ENCODE assay signal across 21 cellular contexts in the genomic region with DNA sequence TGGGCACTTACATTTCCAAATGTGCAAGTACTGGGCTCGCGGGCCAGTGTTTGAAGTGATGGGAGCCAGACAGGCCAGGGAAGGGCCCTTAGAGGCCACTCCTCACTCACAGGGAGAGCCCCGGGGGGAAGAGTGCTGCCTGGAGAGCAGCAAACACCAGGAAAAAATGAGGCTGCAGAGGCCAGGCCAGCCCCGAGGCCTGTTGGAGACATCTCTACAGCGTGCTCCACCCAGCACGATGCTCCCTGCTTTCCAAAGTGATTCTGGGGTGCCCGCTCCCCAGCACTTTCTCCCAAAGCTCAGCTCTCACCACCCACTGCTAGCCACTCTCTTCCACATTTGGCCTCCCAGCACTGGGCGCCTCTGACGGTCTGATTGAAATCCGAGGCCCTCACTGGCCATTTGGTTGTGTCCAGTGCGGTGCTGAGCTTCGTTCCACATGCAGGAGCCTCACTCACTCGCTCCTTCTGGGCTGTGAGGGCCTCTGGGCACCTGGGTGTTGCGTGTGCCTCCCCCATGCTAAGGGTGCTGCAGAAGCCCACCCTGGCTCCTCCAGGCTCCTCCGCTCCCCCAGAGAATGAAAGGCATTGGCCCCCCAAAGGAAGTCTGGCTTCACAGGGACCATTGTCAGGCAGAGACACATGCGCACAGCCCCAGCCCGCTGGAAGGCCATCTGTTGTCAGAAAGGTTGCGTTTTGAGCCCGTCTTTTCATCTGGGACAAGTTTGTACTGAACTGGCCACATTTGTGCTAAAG.
DNase-seq lines count a peak whose midpoint lies in the region; ATAC-seq and TF ChIP-seq lines count a peak whose summit lies in the region.
"Had no signal": no experiment of that assay in that cellular context is flagged by ENCODE, and none has a peak within 500 bp of the region (broad histone marks: within the 10 kb centered on the region; RNA-seq: fewer than 3 reads in every experiment).

No MANE protein-coding gene starts in this region.

- H3K27me3 ChIP-seq in right atrium auricular region (no peaks in the 10 kb centered on the region), endodermal cell (ENCODE audit: control insufficient read depth, insufficient read depth, low read length, poor library complexity, severe bottlenecking) (no peaks in the 10 kb centered on the region), sigmoid colon (no peaks in the 10 kb centered on the region), transverse colon (no peaks in the 10 kb centered on the region)
- H3K27me3 ChIP-seq: BLaER1 treated with 17β-estradiol and CSF1 and Interleukin-3, amounts not matched to agents 10 nM and 100 nM; neutrophil; tibial nerve had no signal

- in situ Hi-C loops in transverse colon (cut with MboI; ENCODE audit: low pct_ligation_motif_present in 1 of 4, low pct_unique_long_range_greater_than_20kb in 1 of 4, low sequenced_read_pairs in 3 of 4), result no loop called here

- DNase-seq in right atrium auricular region (ENCODE audit: low spot score), result peak; percentile 46
- DNase-seq in Right ventricle myocardium superior, result no peak
- DNase-seq in endodermal cell, result peak; percentile 35
- peak; percentile 52 for DNase-seq in sigmoid colon
- DNase-seq in erythroblast (lab: John Stamatoyannopoulos, UW), result no peak
- no peak for DNase-seq in transverse colon
- DNase-seq in kidney glomerular epithelial cell (lab: John Stamatoyannopoulos, UW), result no peak
- DNase-seq: activated CD4-positive, alpha-beta T cell treated with anti-CD3 and anti-CD28 coated beads, Interleukin-2, amount 50 U/mL, for 48 hours; activated naive CD4-positive, alpha-beta T cell; activated T-cell treated with anti-CD3 and anti-CD28 coated beads, Interleukin-2, amount 50 U/mL, for 1 hour; Caco-2; Kasumi-1; NCI-H187 treated with DMSO at 0.1 percent for 48 hours; stimulated activated CD4-positive, alpha-beta T cell treated with anti-CD3 and anti-CD28 coated beads, Interleukin-4, amount 100 ng/mL, for 24 hours; stimulated activated naive CD4-positive, alpha-beta T cell treated with Interleukin-2 at 50 U/mL for 16 hours had no signal

- H3K27me3 Mint-ChIP-seq in endodermal cell (ENCODE audit: insufficient read depth), result peaks cover 1% of the 10 kb centered on the region

- no peaks in the 10 kb centered on the region for H3K36me3 Mint-ChIP-seq in endodermal cell (ENCODE audit: low read depth)

- TF ChIP-seq POLR2A in sigmoid colon (IDR thresholded peaks at IDR 0.05) (no peak), erythroblast (IDR thresholded peaks at IDR 0.05; ENCODE audit: low read length) (no peak), transverse colon (IDR thresholded peaks at IDR 0.05) (no peak)

- H3K27ac ChIP-seq in right atrium auricular region (no peak overlapping the region), endodermal cell (ENCODE audit: low read depth, low read length) (no peak overlapping the region), sigmoid colon (no peak overlapping the region), transverse colon (no peak overlapping the region)
- H3K27ac ChIP-seq: BLaER1 treated with 17β-estradiol and CSF1 and Interleukin-3, amounts not matched to agents 10 nM and 100 nM; neutrophil; SK-N-MC; tibial nerve had no signal

- no peak overlapping the region for H3K4me3 Mint-ChIP-seq in endodermal cell
- H3K4me3 Mint-ChIP-seq: T-helper 2 cell treated with Interferon-gamma antibody and Interleukin-4, amounts not matched to agents 5 μg/mL and 100 μg/mL, for 36 hours had no signal

- WGBS in endodermal cell (ENCODE audit: insufficient coverage in 1 of 2, insufficient read length in 1 of 2), 2 experiments, result 87 to 94% methylated on average over 14 to 19 of the region's 19 CpGs
- WGBS in sigmoid colon, 2 donors, result 87 to 89% methylated on average over 19 of the region's 19 CpGs
- 88% methylated on average over 19 of the region's 19 CpGs; no CpG with 5 or more reads in 1 of the 2 donors for WGBS in transverse colon (ENCODE audit: low coverage in 1 of 2), 2 donors

- H3K27ac Mint-ChIP-seq in endodermal cell, result no peak overlapping the region
- H3K27ac Mint-ChIP-seq: T-helper 2 cell treated with Interferon-gamma antibody and Interleukin-4, amounts not matched to agents 5 μg/mL and 100 μg/mL, for 36 hours had no signal

- H3K9me3 Mint-ChIP-seq in endodermal cell, result no peaks in the 10 kb centered on the region
- H3K9me3 Mint-ChIP-seq: T-helper 2 cell treated with Interferon-gamma antibody and Interleukin-4, amounts not matched to agents 5 μg/mL and 100 μg/mL, for 36 hours had no signal

- H3K4me1 ChIP-seq in right atrium auricular region (peaks cover 0 to 32% of the 10 kb centered on the region in 2 donors), endodermal cell (ENCODE audit: control insufficient read depth, insufficient read depth, low read length) (peaks cover 13% of the 10 kb centered on the region), sigmoid colon (peaks cover 0 to 31% (median 25%) of the 10 kb centered on the region in 4 donors), transverse colon (peaks cover 0 to 14% (median 3%) of the 10 kb centered on the region in 4 donors)

- intact Hi-C loops in Right ventricle myocardium superior (cut with DNase I) (no loop called here), sigmoid colon (cut with DNase I) (no loop called here), transverse colon (cut with DNase I; ENCODE audit: low total_unique reads) (no loop called here)

- no peak overlapping the region for H3K9ac ChIP-seq in endodermal cell (ENCODE audit: extremely low read depth, low read length, poor library complexity, severe bottlenecking)
- H3K9ac ChIP-seq: BLaER1 treated with 17β-estradiol and CSF1 and Interleukin-3, amounts not matched to agents 10 nM and 100 nM had no signal

- ATAC-seq in Right ventricle myocardium superior (ENCODE audit: poor library complexity), result no peak

- TF ChIP-seq CTCF in right atrium auricular region (IDR thresholded peaks at IDR 0.05), result no peak
- no peak for TF ChIP-seq CTCF in endodermal cell (conservative IDR thresholded peaks at IDR 0.05)
- no peak for TF ChIP-seq CTCF in sigmoid colon (IDR thresholded peaks at IDR 0.05)
- TF ChIP-seq CTCF in transverse colon (IDR thresholded peaks at IDR 0.05), result no peak

- peaks cover 7% of the 10 kb centered on the region for H3K4me1 Mint-ChIP-seq in endodermal cell

- H3K4me3 ChIP-seq in right atrium auricular region (no peak overlapping the region), endodermal cell (ENCODE audit: low read length) (no peak overlapping the region), sigmoid colon (no peak overlapping the region), transverse colon (no peak overlapping the region)
- H3K4me3 ChIP-seq: BLaER1 treated with 17β-estradiol and CSF1 and Interleukin-3, amounts not matched to agents 10 nM and 100 nM; lung; SK-N-MC; tibial nerve had no signal

- H3K9me3 ChIP-seq in right atrium auricular region (no peaks in the 10 kb centered on the region), endodermal cell (ENCODE audit: control insufficient read depth, low read length) (no peaks in the 10 kb centered on the region), sigmoid colon (no peaks in the 10 kb centered on the region), transverse colon (no peaks in the 10 kb centered on the region)
- H3K9me3 ChIP-seq: Caco-2, neutrophil had no signal

- TF ChIP-seq EP300 in sigmoid colon (IDR thresholded peaks at IDR 0.05), result no peak
- no peak for TF ChIP-seq EP300 in transverse colon (IDR thresholded peaks at IDR 0.05; ENCODE audit: low read depth)

- H3K36me3 ChIP-seq in right atrium auricular region (no peaks in the 10 kb centered on the region), endodermal cell (ENCODE audit: control insufficient read depth, insufficient read depth, low read length) (no peaks in the 10 kb centered on the region), sigmoid colon (no peaks in the 10 kb centered on the region), transverse colon (no peaks in the 10 kb centered on the region)
- H3K36me3 ChIP-seq: BLaER1 treated with 17β-estradiol and CSF1 and Interleukin-3, amounts not matched to agents 10 nM and 100 nM; neutrophil; tibial nerve had no signal

Comparison
In these comparisons a context has a peak if more than half of its experiments do, and no peak if none do; other contexts are left out.
1. DNase-seq: peak in right atrium auricular region (single experiment), endodermal cell (single experiment) and sigmoid colon (single experiment); none in Right ventricle myocardium superior (single experiment), erythroblast (0 of 2), transverse colon (single experiment) and kidney glomerular epithelial cell (single experiment).